Comparison of ENCODE assay signal across 1 cellular context in the genomic region with DNA sequence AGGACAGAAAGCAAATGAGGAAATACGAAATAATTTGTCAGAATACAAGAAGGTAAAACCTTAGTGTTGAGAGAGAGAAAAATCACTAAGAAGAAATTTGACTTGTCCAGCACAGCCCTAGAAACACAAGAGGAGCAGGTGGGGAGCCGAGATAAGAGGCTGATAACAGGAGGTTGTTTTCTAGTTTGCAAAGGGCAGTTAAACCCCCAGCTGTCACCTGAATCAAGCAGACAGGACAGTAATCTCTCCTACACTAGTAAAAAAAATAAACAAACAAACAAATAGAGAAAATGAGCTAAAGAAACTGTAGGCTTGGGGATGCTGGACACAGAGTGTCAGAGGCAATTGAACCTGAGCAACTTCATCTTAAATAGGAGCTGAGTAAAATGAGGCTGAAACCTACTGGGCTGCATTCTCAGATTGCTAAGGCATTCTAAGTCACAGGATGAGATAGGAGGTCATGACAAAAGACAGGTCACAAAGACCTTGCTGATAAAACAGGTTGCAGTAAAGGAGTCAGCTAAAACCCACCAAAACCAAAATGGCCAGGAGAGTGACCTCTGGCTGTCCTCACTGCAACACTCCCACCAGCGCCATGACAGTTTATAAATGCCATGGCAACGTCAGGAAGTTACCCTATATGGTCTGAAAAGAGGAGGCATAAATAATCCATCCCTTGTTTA.
TF ChIP-seq lines count a peak whose summit lies in the region.

No MANE protein-coding gene starts in this region.

TF ChIP-seq in K562, 482 proteins besides CTCF, POLR2A, EP300 and RAD21 (continued from another document and continues in another):
- TF ChIP-seq, protein P1, sequence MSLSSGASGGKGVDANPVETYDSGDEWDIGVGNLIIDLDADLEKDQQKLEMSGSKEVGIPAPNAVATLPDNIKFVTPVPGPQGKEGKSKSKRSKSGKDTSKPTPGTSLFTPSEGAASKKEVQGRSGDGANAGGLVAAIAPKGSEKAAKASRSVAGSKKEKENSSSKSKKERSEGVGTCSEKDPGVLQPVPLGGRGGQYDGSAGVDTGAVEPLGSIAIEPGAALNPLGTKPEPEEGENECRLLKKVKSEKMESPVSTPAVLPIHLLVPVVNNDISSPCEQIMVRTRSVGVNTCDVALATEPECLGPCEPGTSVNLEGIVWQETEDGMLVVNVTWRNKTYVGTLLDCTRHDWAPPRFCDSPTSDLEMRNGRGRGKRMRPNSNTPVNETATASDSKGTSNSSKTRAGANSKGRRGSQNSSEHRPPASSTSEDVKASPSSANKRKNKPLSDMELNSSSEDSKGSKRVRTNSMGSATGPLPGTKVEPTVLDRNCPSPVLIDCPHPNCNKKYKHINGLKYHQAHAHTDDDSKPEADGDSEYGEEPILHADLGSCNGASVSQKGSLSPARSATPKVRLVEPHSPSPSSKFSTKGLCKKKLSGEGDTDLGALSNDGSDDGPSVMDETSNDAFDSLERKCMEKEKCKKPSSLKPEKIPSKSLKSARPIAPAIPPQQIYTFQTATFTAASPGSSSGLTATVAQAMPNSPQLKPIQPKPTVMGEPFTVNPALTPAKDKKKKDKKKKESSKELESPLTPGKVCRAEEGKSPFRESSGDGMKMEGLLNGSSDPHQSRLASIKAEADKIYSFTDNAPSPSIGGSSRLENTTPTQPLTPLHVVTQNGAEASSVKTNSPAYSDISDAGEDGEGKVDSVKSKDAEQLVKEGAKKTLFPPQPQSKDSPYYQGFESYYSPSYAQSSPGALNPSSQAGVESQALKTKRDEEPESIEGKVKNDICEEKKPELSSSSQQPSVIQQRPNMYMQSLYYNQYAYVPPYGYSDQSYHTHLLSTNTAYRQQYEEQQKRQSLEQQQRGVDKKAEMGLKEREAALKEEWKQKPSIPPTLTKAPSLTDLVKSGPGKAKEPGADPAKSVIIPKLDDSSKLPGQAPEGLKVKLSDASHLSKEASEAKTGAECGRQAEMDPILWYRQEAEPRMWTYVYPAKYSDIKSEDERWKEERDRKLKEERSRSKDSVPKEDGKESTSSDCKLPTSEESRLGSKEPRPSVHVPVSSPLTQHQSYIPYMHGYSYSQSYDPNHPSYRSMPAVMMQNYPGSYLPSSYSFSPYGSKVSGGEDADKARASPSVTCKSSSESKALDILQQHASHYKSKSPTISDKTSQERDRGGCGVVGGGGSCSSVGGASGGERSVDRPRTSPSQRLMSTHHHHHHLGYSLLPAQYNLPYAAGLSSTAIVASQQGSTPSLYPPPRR (CRISPR knock-in tag; IDR thresholded peaks at IDR 0.05; ENCODE audit: borderline replicate concordance) = no peak
- no peak for TF ChIP-seq XRCC5 (IDR thresholded peaks at IDR 0.05; ENCODE audit: low read depth, low read length)
- no peak for TF ChIP-seq NONO (IDR thresholded peaks at IDR 0.05; ENCODE audit: low read depth in 2 of 2, low read length in 1 of 2)
- no peak for TF ChIP-seq PHB (CRISPR knock-in tag; IDR thresholded peaks at IDR 0.05)
- TF ChIP-seq MCM7 (IDR thresholded peaks at IDR 0.05) = no peak
- no peak for TF ChIP-seq MEF2D (tag; conservative IDR thresholded peaks at IDR 0.05; ENCODE audit: low read depth)
- no peak for TF ChIP-seq ZNF146 (CRISPR knock-in tag; IDR thresholded peaks at IDR 0.05; ENCODE audit: unreplicated experiment)
- TF ChIP-seq TCFL5 (CRISPR knock-in tag; conservative IDR thresholded peaks at IDR 0.05) = no peak
- TF ChIP-seq TAF1 (IDR thresholded peaks at IDR 0.05; ENCODE audit: control insufficient read depth, extremely low read depth, insufficient read depth, low read length, severe bottlenecking) = no peak
- TF ChIP-seq JUN (IDR thresholded peaks at IDR 0.05; ENCODE audit: borderline replicate concordance, low read depth, low read length) = no peak
- no peak for TF ChIP-seq JUN (CRISPR knock-in tag; IDR thresholded peaks at IDR 0.05; ENCODE audit: borderline replicate concordance)
- TF ChIP-seq ADNP (tag; IDR thresholded peaks at IDR 0.05) = no peak
- TF ChIP-seq ZNF785 (CRISPR knock-in tag; IDR thresholded peaks at IDR 0.05) = no peak
- no peak for TF ChIP-seq CAMTA2 (CRISPR knock-in tag; conservative IDR thresholded peaks at IDR 0.05)
- peak; percentile 61 to 97; a peak in 3 of 4 replicates for TF ChIP-seq SRF (CRISPR knock-in tag; IDR thresholded peaks at IDR 0.05)
- TF ChIP-seq MITF (IDR thresholded peaks at IDR 0.05) = peak; percentile 46; the same call in 1 of the 2 replicates
- TF ChIP-seq ZSCAN32 (CRISPR knock-in tag; IDR thresholded peaks at IDR 0.05) = no peak
- TF ChIP-seq, protein P2, sequence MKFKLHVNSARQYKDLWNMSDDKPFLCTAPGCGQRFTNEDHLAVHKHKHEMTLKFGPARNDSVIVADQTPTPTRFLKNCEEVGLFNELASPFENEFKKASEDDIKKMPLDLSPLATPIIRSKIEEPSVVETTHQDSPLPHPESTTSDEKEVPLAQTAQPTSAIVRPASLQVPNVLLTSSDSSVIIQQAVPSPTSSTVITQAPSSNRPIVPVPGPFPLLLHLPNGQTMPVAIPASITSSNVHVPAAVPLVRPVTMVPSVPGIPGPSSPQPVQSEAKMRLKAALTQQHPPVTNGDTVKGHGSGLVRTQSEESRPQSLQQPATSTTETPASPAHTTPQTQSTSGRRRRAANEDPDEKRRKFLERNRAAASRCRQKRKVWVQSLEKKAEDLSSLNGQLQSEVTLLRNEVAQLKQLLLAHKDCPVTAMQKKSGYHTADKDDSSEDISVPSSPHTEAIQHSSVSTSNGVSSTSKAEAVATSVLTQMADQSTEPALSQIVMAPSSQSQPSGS (CRISPR knock-in tag; IDR thresholded peaks at IDR 0.05) = no peak
- TF ChIP-seq BMI1 (IDR thresholded peaks at IDR 0.05; ENCODE audit: low read length) = no peak
- TF ChIP-seq HNRNPL (IDR thresholded peaks at IDR 0.05; ENCODE audit: low read depth, low read length) = no peak
- TF ChIP-seq DNMT1 (IDR thresholded peaks at IDR 0.05) = no peak
- TF ChIP-seq E2F3 (CRISPR knock-in tag; IDR thresholded peaks at IDR 0.05) = no peak
- TF ChIP-seq ZBTB43 (CRISPR knock-in tag; IDR thresholded peaks at IDR 0.05) = no peak
- TF ChIP-seq SRSF9 (IDR thresholded peaks at IDR 0.05; ENCODE audit: borderline replicate concordance, low read depth, low read length) = no peak
- TF ChIP-seq ZBTB49 (CRISPR knock-in tag; IDR thresholded peaks at IDR 0.05; ENCODE audit: borderline replicate concordance) = no peak
- TF ChIP-seq, protein P3, sequence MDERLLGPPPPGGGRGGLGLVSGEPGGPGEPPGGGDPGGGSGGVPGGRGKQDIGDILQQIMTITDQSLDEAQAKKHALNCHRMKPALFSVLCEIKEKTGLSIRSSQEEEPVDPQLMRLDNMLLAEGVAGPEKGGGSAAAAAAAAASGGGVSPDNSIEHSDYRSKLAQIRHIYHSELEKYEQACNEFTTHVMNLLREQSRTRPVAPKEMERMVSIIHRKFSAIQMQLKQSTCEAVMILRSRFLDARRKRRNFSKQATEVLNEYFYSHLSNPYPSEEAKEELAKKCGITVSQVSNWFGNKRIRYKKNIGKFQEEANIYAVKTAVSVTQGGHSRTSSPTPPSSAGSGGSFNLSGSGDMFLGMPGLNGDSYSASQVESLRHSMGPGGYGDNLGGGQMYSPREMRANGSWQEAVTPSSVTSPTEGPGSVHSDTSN (CRISPR knock-in tag; IDR thresholded peaks at IDR 0.05; ENCODE audit: low read depth) = no peak
- TF ChIP-seq, protein P3 (tag; conservative IDR thresholded peaks at IDR 0.05; ENCODE audit: low read depth) = peak; percentile 50
- no peak for TF ChIP-seq HEY1 (CRISPR knock-in tag; IDR thresholded peaks at IDR 0.05; ENCODE audit: borderline replicate concordance)
- peak; percentile 90 for TF ChIP-seq CBFA2T3 (IDR thresholded peaks at IDR 0.05)
- TF ChIP-seq REST (CRISPR knock-in tag; IDR thresholded peaks at IDR 0.05; ENCODE audit: low read depth) = no peak
- TF ChIP-seq TAL1 (IDR thresholded peaks at IDR 0.05) = peak; percentile 86
- TF ChIP-seq ZNF512 (tag; IDR thresholded peaks at IDR 0.05) = no peak
- TF ChIP-seq RCOR1 (IDR thresholded peaks at IDR 0.05; ENCODE audit: borderline replicate concordance in 1 of 2, low read depth in 2 of 2, low read length in 2 of 2) = no peak; a peak in 1 of 4 replicates
- TF ChIP-seq ETS2 (tag; IDR thresholded peaks at IDR 0.05; ENCODE audit: borderline replicate concordance, poor library complexity, severe bottlenecking) = no peak
- TF ChIP-seq ZNF384 (IDR thresholded peaks at IDR 0.05; ENCODE audit: low read depth, low read length) = no peak
